In genomic region chr9:124126571-124127289, GRCh38 we compare ENCODE assay signal across 8 cellular contexts.
DNase-seq lines count a peak whose midpoint lies in the region; ATAC-seq and TF ChIP-seq lines count a peak whose summit lies in the region.

No MANE protein-coding gene starts in this region.

- ATAC-seq in esophagus mucosa = peak; percentile 80
- ATAC-seq in natural killer cell treated with Interleukin-12 subunit alpha and Interleukin-12 subunit beta and Interleukin-15 and Interleukin-18, amount 100 ng/mL, for 72 hours = peak; percentile 51 to 73
- no peak for ATAC-seq in GM19023 (IDR thresholded peaks at IDR 0.05; ENCODE audit: unreplicated experiment)

- H3K27ac ChIP-seq in OCI-LY3 (ENCODE audit: low read length) = no peak overlapping the region

- no peaks in the 10 kb centered on the region for H3K36me3 Mint-ChIP-seq in natural killer cell treated with Interleukin-12 subunit alpha and Interleukin-12 subunit beta and Interleukin-15 and Interleukin-18, amount 100 ng/mL, for 72 hours

- no peaks in the 10 kb centered on the region for H4K20me1 ChIP-seq in OCI-LY3 (ENCODE audit: insufficient read depth, low read length)

- no peaks in the 10 kb centered on the region for H3K27me3 ChIP-seq in OCI-LY3 (ENCODE audit: low read depth, low read length)

- no peaks in the 10 kb centered on the region for H3K79me2 ChIP-seq in OCI-LY3 (ENCODE audit: low read length)

- no peaks in the 10 kb centered on the region for H3K9me3 Mint-ChIP-seq in natural killer cell treated with Interleukin-12 subunit alpha and Interleukin-12 subunit beta and Interleukin-15 and Interleukin-18, amount 100 ng/mL, for 72 hours

- in situ Hi-C loops in Caki2 (cut with HindIII; ENCODE audit: low pct_unique_long_range_greater_than_20kb, low sequenced_read_pairs) = no loop called here

- H3K36me3 ChIP-seq in OCI-LY3 (replicated peaks; ENCODE audit: low read depth, low read length) = no peaks in the 10 kb centered on the region

- H3K9me3 ChIP-seq in OCI-LY3 (ENCODE audit: insufficient read depth, low read length) = no peaks in the 10 kb centered on the region

- peak overlapping the region; percentile 58 for H3K4me2 ChIP-seq in OCI-LY3 (ENCODE audit: low read length)

- H3K27me3 Mint-ChIP-seq in natural killer cell treated with Interleukin-12 subunit alpha and Interleukin-12 subunit beta and Interleukin-15 and Interleukin-18, amount 100 ng/mL, for 72 hours = peaks cover 0 to 3% of the 10 kb centered on the region in 2 donors

- H2AFZ ChIP-seq in OCI-LY3 (ENCODE audit: low read depth, low read length) = no peak overlapping the region

- no peak overlapping the region; the same call in 1 of the 2 replicates for H3K9ac ChIP-seq in OCI-LY3 (ENCODE audit: low read length)

- peak overlapping the region; percentile 18 to 39 for H3K27ac Mint-ChIP-seq in natural killer cell treated with Interleukin-12 subunit alpha and Interleukin-12 subunit beta and Interleukin-15 and Interleukin-18, amount 100 ng/mL, for 72 hours

- no peak overlapping the region for H3K4me3 Mint-ChIP-seq in natural killer cell treated with Interleukin-12 subunit alpha and Interleukin-12 subunit beta and Interleukin-15 and Interleukin-18, amount 100 ng/mL, for 72 hours

- peaks cover 5 to 6% of the 10 kb centered on the region in 2 donors for H3K4me1 Mint-ChIP-seq in natural killer cell treated with Interleukin-12 subunit alpha and Interleukin-12 subunit beta and Interleukin-15 and Interleukin-18, amount 100 ng/mL, for 72 hours (ENCODE audit: low read depth in 2 of 2)

- peaks cover 22% of the 10 kb centered on the region for H3K4me1 ChIP-seq in OCI-LY3 (ENCODE audit: low read length)

- TF ChIP-seq CTCF in OCI-LY3 (IDR thresholded peaks at IDR 0.05; ENCODE audit: low read depth, low read length) = peak; percentile 97

- 0 out of 2 replicates have a peak overlapping the region, but pooled peaks have one; percentile 16 for H3K4me3 ChIP-seq in OCI-LY3 (ENCODE audit: low read length)

- DNase-seq in Caki2 (ENCODE audit: low read depth) (peak; percentile 63), HK-2 (ENCODE audit: unreplicated experiment) (peak; percentile 78), activated T-cell treated with anti-CD3 and anti-CD28 coated beads for 1 hour (ENCODE audit: low read depth) (peak; percentile 74)
- DNase-seq in natural killer cell treated with Interleukin-12 subunit alpha and Interleukin-12 subunit beta and Interleukin-15 and Interleukin-18, amount 100 ng/mL, for 72 hours (ENCODE audit: low spot score) = peak; percentile 86
- peak; percentile 72 for DNase-seq in stimulated activated naive CD4-positive, alpha-beta T cell treated with Interleukin-2 at 50 U/mL for 16 hours (lab: John Stamatoyannopoulos, UW)
